15 cellular contexts compared by ENCODE assay signal in the genomic region with DNA sequence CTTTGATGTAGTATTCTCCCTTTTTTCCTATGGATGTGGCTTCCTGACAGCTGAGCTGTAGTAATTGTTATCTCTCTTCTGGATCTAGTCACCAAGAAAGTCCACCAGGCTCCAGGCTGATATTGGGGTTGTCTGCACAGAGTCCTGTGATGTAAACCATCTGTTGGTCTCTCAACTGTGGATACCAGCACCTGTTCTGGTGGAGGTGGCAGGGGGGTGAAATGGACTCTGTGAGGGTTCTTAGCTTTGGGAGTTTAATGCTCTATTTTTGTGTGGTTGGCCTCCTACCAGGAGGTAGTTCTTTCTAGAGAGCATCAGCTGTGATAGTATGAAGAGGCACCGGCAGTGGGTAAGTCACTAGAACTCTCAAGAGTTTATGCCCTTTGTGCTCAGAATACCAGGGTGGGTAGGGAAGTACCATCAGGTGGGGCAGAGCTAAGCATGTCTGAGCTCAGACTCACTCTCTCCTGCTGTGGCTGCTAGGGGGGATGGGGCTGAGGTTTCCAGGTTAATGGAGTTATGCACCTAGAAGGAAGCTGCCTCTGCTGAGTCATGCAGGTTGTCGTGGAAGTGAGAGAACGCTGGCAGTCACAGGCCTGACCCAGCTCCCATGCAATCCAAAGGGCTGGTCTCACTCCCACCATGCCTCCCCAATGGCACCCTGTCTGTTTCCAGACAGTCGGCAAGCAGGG. TPM values are rescaled to one million over a fixed set of nuclear protein-coding genes. Genes with fewer than 3 reads are reported as not detected.
A peak's percentile ranks its signal among the peaks of the same experiment; 100 is the strongest.
DNase-seq lines count a peak whose midpoint lies in the region; ATAC-seq, FAIRE-seq and TF ChIP-seq lines count a peak whose summit lies in the region.
"Had no signal": no experiment of that assay in that cellular context is flagged by ENCODE, and none has a peak within 500 bp of the region (broad histone marks: within the 10 kb centered on the region; RNA-seq: fewer than 3 reads in every experiment).

No MANE protein-coding gene starts in this region.

- no peak overlapping the region for H3K27ac Mint-ChIP-seq in activated CD4-positive, alpha-beta T cell treated with anti-CD3 and anti-CD28 coated beads for 36 hours
- no peak overlapping the region for H3K27ac Mint-ChIP-seq in stimulated activated naive B cell treated with anti-CD40 and anti-IgM and Interleukin-4, amounts not matched to agents 10 μg/mL and 1 μg/mL and 100 μg/mL, for 72 hours
- H3K27ac Mint-ChIP-seq: brain, memory B cell had no signal

- no peaks in the 10 kb centered on the region for H3K36me3 ChIP-seq in iPS DF 6.9 (ENCODE audit: control insufficient read depth, insufficient read depth, low read length)

- peak; percentile 14 for DNase-seq in activated CD4-positive, alpha-beta T cell treated with anti-CD3 and anti-CD28 coated beads for 36 hours
- DNase-seq in activated CD4-positive, alpha-beta T cell treated with anti-CD3 and anti-CD28 coated beads, Interleukin-2, amount 50 U/mL, for 1 hour: no peak
- DNase-seq in RCC 7860 (ENCODE audit: low spot score) (peak; percentile 79), iPS DF 6.9 (ENCODE audit: low read depth, low spot score) (peak; percentile 18), HEK293T (ENCODE audit: extremely low spot score) (no peak)
- DNase-seq in stimulated activated naive B cell treated with anti-CD40 and anti-IgM and Interleukin-4, amounts not matched to agents 10 μg/mL and 1 μg/mL and 100 μg/mL, for 72 hours: no peak
- DNase-seq: activated CD8-positive, alpha-beta memory T cell treated with anti-CD3 and anti-CD28 coated beads, Interleukin-2, amount 50 U/mL, for 4 hours; GOT3; NCI-H1048; T-helper 2 cell had no signal

- no CpG with 5 or more reads among the region's 4 CpGs for WGBS in iPS DF 6.9 (ENCODE audit: insufficient coverage, insufficient read length)

- peaks cover 5% of the 10 kb centered on the region for H3K9me3 Mint-ChIP-seq in activated CD4-positive, alpha-beta T cell treated with anti-CD3 and anti-CD28 coated beads for 36 hours (ENCODE audit: low read depth)
- peaks cover 4 to 7% of the 10 kb centered on the region in 2 donors for H3K9me3 Mint-ChIP-seq in stimulated activated naive B cell treated with anti-CD40 and anti-IgM and Interleukin-4, amounts not matched to agents 10 μg/mL and 1 μg/mL and 100 μg/mL, for 72 hours

- no peak overlapping the region for H3K4me3 Mint-ChIP-seq in activated CD4-positive, alpha-beta T cell treated with anti-CD3 and anti-CD28 coated beads for 36 hours
- H3K4me3 Mint-ChIP-seq in stimulated activated naive B cell treated with anti-CD40 and anti-IgM and Interleukin-4, amounts not matched to agents 10 μg/mL and 1 μg/mL and 100 μg/mL, for 72 hours: no peak overlapping the region
- H3K4me3 Mint-ChIP-seq: brain, memory B cell had no signal

- H3K27me3 ChIP-seq in iPS DF 6.9 (ENCODE audit: control insufficient read depth, insufficient read depth, low read length): no peaks in the 10 kb centered on the region

- peak; percentile 69 for FAIRE-seq in RCC 7860 (lab: Jason Lieb, UNC)

- H3K4me3 ChIP-seq in iPS DF 6.9 (ENCODE audit: low read length): no peak overlapping the region

- POLR2A ChIA-PET in activated CD4-positive, alpha-beta T cell treated with anti-CD3 and anti-CD28 coated beads for 36 hours (lab: Charles Lee): no interaction called here
- POLR2A ChIA-PET in HEK293T (lab: Yijun Ruan, JAX): no interaction called here

- ATAC-seq in activated CD4-positive, alpha-beta T cell treated with anti-CD3 and anti-CD28 coated beads for 36 hours: peak; percentile 39
- peak; percentile 41 to 47 for ATAC-seq in stimulated activated naive B cell treated with anti-CD40 and anti-IgM and Interleukin-4, amounts not matched to agents 10 μg/mL and 1 μg/mL and 100 μg/mL, for 72 hours (replicated peaks)
- ATAC-seq in HG02763 (IDR thresholded peaks at IDR 0.05; ENCODE audit: unreplicated experiment) (no peak), GM21390 (IDR thresholded peaks at IDR 0.05; ENCODE audit: unreplicated experiment) (no peak)

- H3K36me3 Mint-ChIP-seq in activated CD4-positive, alpha-beta T cell treated with anti-CD3 and anti-CD28 coated beads for 36 hours (ENCODE audit: low read depth): peaks cover 4% of the 10 kb centered on the region
- peaks cover 1 to 8% of the 10 kb centered on the region in 2 donors for H3K36me3 Mint-ChIP-seq in stimulated activated naive B cell treated with anti-CD40 and anti-IgM and Interleukin-4, amounts not matched to agents 10 μg/mL and 1 μg/mL and 100 μg/mL, for 72 hours

- CTCF ChIA-PET in activated CD4-positive, alpha-beta T cell treated with anti-CD3 and anti-CD28 coated beads for 36 hours (lab: Charles Lee): interaction anchor here (0.6 kb wide), 1 partner anchor 132 kb away, joined by 4 read pairs; no protein-coding TSS in a partner anchor
- CTCF ChIA-PET in HEK293T (lab: Yijun Ruan, JAX): no interaction called here

- no peaks in the 10 kb centered on the region for H3K9me3 ChIP-seq in iPS DF 6.9 (ENCODE audit: control insufficient read depth, insufficient read depth, low read length)

- H3K4me1 Mint-ChIP-seq in activated CD4-positive, alpha-beta T cell treated with anti-CD3 and anti-CD28 coated beads for 36 hours: peaks cover 11% of the 10 kb centered on the region
- peaks cover 9 to 16% of the 10 kb centered on the region in 2 donors for H3K4me1 Mint-ChIP-seq in stimulated activated naive B cell treated with anti-CD40 and anti-IgM and Interleukin-4, amounts not matched to agents 10 μg/mL and 1 μg/mL and 100 μg/mL, for 72 hours
- H3K4me1 Mint-ChIP-seq: brain, memory B cell had no signal

- no peaks in the 10 kb centered on the region for H3K27me3 Mint-ChIP-seq in activated CD4-positive, alpha-beta T cell treated with anti-CD3 and anti-CD28 coated beads for 36 hours
- H3K27me3 Mint-ChIP-seq in stimulated activated naive B cell treated with anti-CD40 and anti-IgM and Interleukin-4, amounts not matched to agents 10 μg/mL and 1 μg/mL and 100 μg/mL, for 72 hours: no peaks in the 10 kb centered on the region
- H3K27me3 Mint-ChIP-seq: brain, memory B cell had no signal

- H3K4me1 ChIP-seq in iPS DF 6.9 (ENCODE audit: control insufficient read depth, insufficient read depth, low read length): peaks cover 2% of the 10 kb centered on the region; the same call in 1 of the 2 replicates

- intact Hi-C loops in activated CD4-positive, alpha-beta T cell treated with anti-CD3 and anti-CD28 coated beads for 36 hours (cut with DNase I, micrococcal nuclease): no loop called here

- H3K27ac ChIP-seq in iPS DF 6.9 (ENCODE audit: low read length): no peak overlapping the region

TF ChIP-seq in HEK293T, 16 proteins besides CTCF, POLR2A, EP300 and RAD21:
- TF ChIP-seq TARDBP (IDR thresholded peaks at IDR 0.05) (no peak), BHLHE40 (IDR thresholded peaks at IDR 0.05; ENCODE audit: borderline replicate concordance) (no peak), CTBP1 (IDR thresholded peaks at IDR 0.05; ENCODE audit: borderline replicate concordance) (no peak), FOXK2 (IDR thresholded peaks at IDR 0.05) (no peak), ZNF384 (IDR thresholded peaks at IDR 0.05) (no peak), SP1 (IDR thresholded peaks at IDR 0.05) (no peak), NFRKB (IDR thresholded peaks at IDR 0.05) (no peak), ELF4 (IDR thresholded peaks at IDR 0.05) (no peak), SUZ12 (IDR thresholded peaks at IDR 0.05) (no peak), PKNOX1 (IDR thresholded peaks at IDR 0.05) (no peak), ARNT (IDR thresholded peaks at IDR 0.05) (no peak)

RNA-seq across cellular contexts. Expression of gene TAS2R14, which starts 3.0 kb away (rescaled TPM):
- 1 to 10 TPM in 1 of 2 experiments, under 1 TPM in 1; 0.94 to 1.1 TPM for total RNA-seq in activated CD4-positive, alpha-beta T cell treated with anti-CD3 and anti-CD28 coated beads for 36 hours

RNA-seq across cellular contexts. Expression of gene PRH2, which starts 13.0 kb away (rescaled TPM):
- total RNA-seq in activated CD4-positive, alpha-beta T cell treated with anti-CD3 and anti-CD28 coated beads for 36 hours: not detected
- total RNA-seq: G401 had no signal

RNA-seq across cellular contexts. Expression of gene TAS2R13, which starts 32.7 kb away (rescaled TPM):
- under 1 TPM; 0.27 to 0.35 TPM for total RNA-seq in activated CD4-positive, alpha-beta T cell treated with anti-CD3 and anti-CD28 coated beads for 36 hours
- total RNA-seq: G401 had no signal

RNA-seq across cellular contexts. Expression of gene TAS2R50, which starts 44.6 kb away (rescaled TPM):
- under 1 TPM; 0.30 to 0.53 TPM for total RNA-seq in activated CD4-positive, alpha-beta T cell treated with anti-CD3 and anti-CD28 coated beads for 36 hours
- total RNA-seq: G401 had no signal

RNA-seq across cellular contexts. Expression of gene TAS2R20, which starts 56.0 kb away (rescaled TPM):
- total RNA-seq in activated CD4-positive, alpha-beta T cell treated with anti-CD3 and anti-CD28 coated beads for 36 hours: 1 to 10 TPM; 1.2 to 1.4 TPM

Comparison
In these comparisons a context has a peak if more than half of its experiments do, and no peak if none do; other contexts are left out.
1. DNase-seq: peak in activated CD4-positive, alpha-beta T cell treated with anti-CD3 and anti-CD28 coated beads for 36 hours (single experiment), RCC 7860 (single experiment) and iPS DF 6.9 (single experiment); none in activated CD4-positive, alpha-beta T cell treated with anti-CD3 and anti-CD28 coated beads, Interleukin-2, amount 50 U/mL, for 1 hour (single experiment), stimulated activated naive B cell treated with anti-CD40 and anti-IgM and Interleukin-4, amounts not matched to agents 10 μg/mL and 1 μg/mL and 100 μg/mL, for 72 hours (single experiment) and HEK293T (single experiment).
2. ATAC-seq: peak in activated CD4-positive, alpha-beta T cell treated with anti-CD3 and anti-CD28 coated beads for 36 hours (single experiment) and stimulated activated naive B cell treated with anti-CD40 and anti-IgM and Interleukin-4, amounts not matched to agents 10 μg/mL and 1 μg/mL and 100 μg/mL, for 72 hours (2 of 2); none in HG02763 (single experiment) and GM21390 (single experiment).